In genomic region chr7:50988988-50989387, GRCh38 we compare ENCODE assay signal across 28 cellular contexts.
"Had no signal": no experiment of that assay in that cellular context is flagged by ENCODE, and none has a peak within 500 bp of the region (broad histone marks: within the 10 kb centered on the region; RNA-seq: fewer than 3 reads in every experiment).

No MANE protein-coding gene starts in this region.

- ATAC-seq: left colon; natural killer cell; right cardiac atrium; sciatic nerve; stimulated activated naive B cell treated with anti-CD40 and anti-IgM and Interleukin-4, amounts not matched to agents 10 μg/mL and 1 μg/mL and 100 μg/mL, for 72 hours; stimulated activated naive CD8-positive, alpha-beta T cell treated with anti-CD3 and anti-CD28 coated beads, Interleukin-15, Interleukin-2, amounts not matched to agents 100 U/mL and 50 U/mL, for 24 hours had no signal

- H3K4me3 ChIP-seq: left ventricle myocardium inferior, ovary, skin epidermis, stomach, testis, tibial artery, uterus had no signal

- H3K36me3 Mint-ChIP-seq: immature natural killer cell; naive B cell; natural killer cell; stimulated activated naive B cell treated with anti-CD40 and anti-IgM and Interleukin-4, amounts not matched to agents 10 μg/mL and 1 μg/mL and 100 μg/mL, for 72 hours had no signal

- H3K36me3 ChIP-seq: left ventricle myocardium inferior, ovary, stomach, tibial artery, uterus had no signal

- H3K4me1 Mint-ChIP-seq: immature natural killer cell; naive B cell; natural killer cell; nephron progenitor cell; stimulated activated naive B cell treated with anti-CD40 and anti-IgM and Interleukin-4, amounts not matched to agents 10 μg/mL and 1 μg/mL and 100 μg/mL, for 72 hours had no signal

- DNase-seq: head of caudate nucleus; hippocampal formation; immature natural killer cell; kidney; left colon; left ventricle myocardium inferior; mammary epithelial cell; mesenchymal stem cell; naive B cell; natural killer cell; nephron progenitor cell; ovary; retina; right cardiac atrium; stimulated activated CD4-positive, alpha-beta T cell treated with anti-CD3 and anti-CD28 coated beads, Interleukin-12 subunit alpha, Interleukin-12 subunit beta, amount 100 ng/mL, for 4 hours; stimulated activated CD4-positive, alpha-beta T cell treated with anti-CD3 and anti-CD28 coated beads, Interleukin-15, amount 100 ng/mL, for 24 hours; stimulated activated CD4-positive, alpha-beta T cell treated with anti-CD3 and anti-CD28 coated beads, Interleukin-2, amount 100 ng/mL, for 24 hours; stimulated activated CD4-positive, alpha-beta T cell treated with anti-CD3 and anti-CD28 coated beads, Interleukin-4, amount 100 ng/mL, for 1 hour; stimulated activated naive B cell treated with anti-CD40 and anti-IgM and Interleukin-4, amounts not matched to agents 10 μg/mL and 1 μg/mL and 100 μg/mL, for 72 hours; stimulated activated naive CD8-positive, alpha-beta T cell treated with anti-CD3 and anti-CD28 coated beads, Interleukin-15, Interleukin-2, amounts not matched to agents 100 U/mL and 50 U/mL, for 24 hours; stomach; testis; tibial artery; trophoblast cell; uterus had no signal

- H3K27me3 Mint-ChIP-seq: naive B cell; stimulated activated naive B cell treated with anti-CD40 and anti-IgM and Interleukin-4, amounts not matched to agents 10 μg/mL and 1 μg/mL and 100 μg/mL, for 72 hours had no signal

- H3K27me3 ChIP-seq: ovary, stomach, testis, tibial artery, uterus had no signal

- H3K4me1 ChIP-seq: left ventricle myocardium inferior, stomach, testis, tibial artery, uterus had no signal

- H3K27ac Mint-ChIP-seq: immature natural killer cell; naive B cell; natural killer cell; nephron progenitor cell; progenitor cell of endocrine pancreas; stimulated activated naive B cell treated with anti-CD40 and anti-IgM and Interleukin-4, amounts not matched to agents 10 μg/mL and 1 μg/mL and 100 μg/mL, for 72 hours had no signal

- H3K9me3 Mint-ChIP-seq: natural killer cell, nephron progenitor cell had no signal

- H3K27ac ChIP-seq: left ventricle myocardium inferior, ovary, skin epidermis, stomach, testis, tibial artery, uterus had no signal

- H3K9me3 ChIP-seq: left ventricle myocardium inferior, ovary, stomach, testis, tibial artery, uterus had no signal

- H3K4me3 Mint-ChIP-seq: immature natural killer cell; naive B cell; natural killer cell; nephron progenitor cell; stimulated activated naive B cell treated with anti-CD40 and anti-IgM and Interleukin-4, amounts not matched to agents 10 μg/mL and 1 μg/mL and 100 μg/mL, for 72 hours had no signal
